19 cellular contexts compared by ENCODE assay signal in the genomic region with DNA sequence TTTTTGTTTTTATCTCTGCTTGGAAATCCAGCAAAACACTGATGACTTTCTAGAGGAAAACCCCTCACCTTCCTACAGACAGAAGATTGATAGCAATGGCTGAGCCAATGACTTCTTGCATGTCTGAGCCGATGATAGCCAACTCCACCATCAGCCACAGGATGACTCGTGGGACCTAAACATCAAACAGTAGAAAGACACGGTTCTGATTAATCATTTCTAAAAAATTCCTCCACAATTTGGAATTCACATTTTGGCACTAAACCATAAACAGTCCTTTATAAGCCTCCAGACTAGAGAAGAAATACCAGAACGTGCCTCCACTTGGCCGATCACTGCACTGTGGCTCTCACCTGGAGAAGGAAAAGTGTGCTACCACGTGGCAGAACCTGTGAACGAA. TPM values are rescaled to one million over a fixed set of nuclear protein-coding genes. Genes with fewer than 3 reads are reported as not detected.
DNase-seq lines count a peak whose midpoint lies in the region; ATAC-seq and TF ChIP-seq lines count a peak whose summit lies in the region.
"Had no signal": no experiment of that assay in that cellular context is flagged by ENCODE, and none has a peak within 500 bp of the region (broad histone marks: within the 10 kb centered on the region; RNA-seq: fewer than 3 reads in every experiment).

No MANE protein-coding gene starts in this region.

- no peaks in the 10 kb centered on the region for H3K9me3 Mint-ChIP-seq in activated T-cell treated with anti-CD3 and anti-CD28 coated beads, Interleukin-2, amount 50 U/mL, for 24 hours
- H3K9me3 Mint-ChIP-seq in activated T-helper 17 cell treated with anti-CD3 and anti-CD28 coated beads, Interleukin-2, amount 50 U/mL, for 72 hours = no peaks in the 10 kb centered on the region
- no peaks in the 10 kb centered on the region for H3K9me3 Mint-ChIP-seq in T-helper 2 cell treated with Interferon-gamma antibody and Interleukin-4, amounts not matched to agents 5 μg/mL and 100 μg/mL, for 36 hours
- H3K9me3 Mint-ChIP-seq: memory B cell; nephron progenitor cell; stimulated activated effector memory CD8-positive, alpha-beta T cell treated with anti-CD3 and anti-CD28 coated beads, Interleukin-12 subunit alpha, Interleukin-12 subunit beta, amount 100 ng/mL, for 72 hours had no signal

- H3K27me3 ChIP-seq in GM23248 (replicated peaks; ENCODE audit: insufficient read depth) (no peaks in the 10 kb centered on the region), spleen (replicated peaks in 1 of 7) (no peaks in the 10 kb centered on the region)
- H3K27me3 ChIP-seq: uterus had no signal

- H3K27ac Mint-ChIP-seq in activated T-cell treated with anti-CD3 and anti-CD28 coated beads, Interleukin-2, amount 50 U/mL, for 24 hours = peak overlapping the region; percentile 54
- H3K27ac Mint-ChIP-seq in activated T-helper 17 cell treated with anti-CD3 and anti-CD28 coated beads, Interleukin-2, amount 50 U/mL, for 72 hours = peak overlapping the region; percentile 9
- H3K27ac Mint-ChIP-seq in T-helper 2 cell treated with Interferon-gamma antibody and Interleukin-4, amounts not matched to agents 5 μg/mL and 100 μg/mL, for 36 hours = no peak overlapping the region
- H3K27ac Mint-ChIP-seq: memory B cell; nephron progenitor cell; stimulated activated effector memory CD8-positive, alpha-beta T cell treated with anti-CD3 and anti-CD28 coated beads, Interleukin-12 subunit alpha, Interleukin-12 subunit beta, amount 100 ng/mL, for 72 hours had no signal

- H3K36me3 ChIP-seq in GM23248 (ENCODE audit: low read depth) (peaks cover 16% of the 10 kb centered on the region; the same call in 1 of the 2 replicates), spleen (peaks cover 0 to 100% (median 63%) of the 10 kb centered on the region in 6 donors)
- H3K36me3 ChIP-seq: uterus had no signal

- H3K9me2 ChIP-seq in GM23248 (ENCODE audit: insufficient read depth) = no peaks in the 10 kb centered on the region

- no peaks in the 10 kb centered on the region for H3K27me3 Mint-ChIP-seq in activated T-cell treated with anti-CD3 and anti-CD28 coated beads, Interleukin-2, amount 50 U/mL, for 24 hours
- H3K27me3 Mint-ChIP-seq in activated T-helper 17 cell treated with anti-CD3 and anti-CD28 coated beads, Interleukin-2, amount 50 U/mL, for 72 hours = no peaks in the 10 kb centered on the region
- H3K27me3 Mint-ChIP-seq in T-helper 2 cell treated with Interferon-gamma antibody and Interleukin-4, amounts not matched to agents 5 μg/mL and 100 μg/mL, for 36 hours (ENCODE audit: low read depth) = no peaks in the 10 kb centered on the region
- H3K27me3 Mint-ChIP-seq: memory B cell had no signal

- no peaks in the 10 kb centered on the region for H3K79me2 ChIP-seq in GM23248 (ENCODE audit: insufficient read depth)

- peak; percentile 70 for ATAC-seq in activated T-helper 17 cell treated with anti-CD3 and anti-CD28 coated beads, Interleukin-2, amount 50 U/mL, for 72 hours (replicated peaks)
- ATAC-seq in GM18519 (IDR thresholded peaks at IDR 0.05; ENCODE audit: low FRiP score, unreplicated experiment) = no peak
- ATAC-seq: stimulated activated effector memory CD8-positive, alpha-beta T cell treated with anti-CD3 and anti-CD28 coated beads, Interleukin-12 subunit alpha, Interleukin-12 subunit beta, amount 100 ng/mL, for 72 hours had no signal

- DNase-seq in activated T-cell treated with anti-CD3 and anti-CD28 coated beads, Interleukin-2, amount 50 U/mL, for 24 hours = no peak
- no peak for DNase-seq in activated T-cell treated with anti-CD3 and anti-CD28 coated beads, Interleukin-2, amount 50 U/mL, for 1 hour
- DNase-seq in GM23248 (peak; percentile 72), iris pigment epithelial cell (ENCODE audit: low read depth) (peak; percentile 44), spleen (no peak)
- no peak for DNase-seq in T-helper 2 cell treated with Interferon-gamma antibody and Interleukin-4, amounts not matched to agents 5 μg/mL and 100 μg/mL, for 36 hours (ENCODE audit: low spot score)
- DNase-seq: Caco-2; effector CD4-positive, alpha-beta T cell; NCI-H1417 treated with DMSO at 0.1 percent for 48 hours; NCI-H446 treated with DMSO at 0.1 percent for 48 hours; nephron progenitor cell; uterus had no signal

- intact Hi-C loops in spleen (cut with DNase I; ENCODE audit: low total_unique reads) = no loop called here

- peaks cover 83% of the 10 kb centered on the region for H3K36me3 Mint-ChIP-seq in activated T-cell treated with anti-CD3 and anti-CD28 coated beads, Interleukin-2, amount 50 U/mL, for 24 hours (ENCODE audit: low read depth)
- H3K36me3 Mint-ChIP-seq in activated T-helper 17 cell treated with anti-CD3 and anti-CD28 coated beads, Interleukin-2, amount 50 U/mL, for 72 hours (ENCODE audit: low read depth) = peaks cover 97% of the 10 kb centered on the region
- H3K36me3 Mint-ChIP-seq in T-helper 2 cell treated with Interferon-gamma antibody and Interleukin-4, amounts not matched to agents 5 μg/mL and 100 μg/mL, for 36 hours (ENCODE audit: low read depth) = peaks cover 45% of the 10 kb centered on the region

- H2AFZ ChIP-seq in GM23248 = no peak overlapping the region

- TF ChIP-seq CTCF in spleen (IDR thresholded peaks at IDR 0.05 in 8 of 11, conservative IDR thresholded peaks at IDR 0.05 in 3 of 11) = no peak

- TF ChIP-seq POLR2A in spleen (IDR thresholded peaks at IDR 0.05) = no peak

- H3K9me3 ChIP-seq in GM23248 (ENCODE audit: low read depth) (no peaks in the 10 kb centered on the region), spleen (no peaks in the 10 kb centered on the region)
- H3K9me3 ChIP-seq: Caco-2, uterus had no signal

- no peak overlapping the region for H3K9ac ChIP-seq in GM23248

- no peak overlapping the region for H3K4me2 ChIP-seq in GM23248 (ENCODE audit: unreplicated experiment)

- H3F3A ChIP-seq in GM23248 (ENCODE audit: insufficient read depth) = peaks cover 14% of the 10 kb centered on the region; the same call in 1 of the 2 replicates

- WGBS in GM23248 (ENCODE audit: low coverage in 1 of 2, low lambda C conversion rate in 2 of 2, missing lambda C conversion rate in 2 of 2), 2 experiments = 52 to 58% methylated on average over 7 of the region's 7 CpGs
- WGBS in spleen, 5 donors = 85 to 94% (median 94%) methylated on average over 7 of the region's 7 CpGs

- H3K4me3 ChIP-seq in GM23248 (no peak overlapping the region), spleen (no peak overlapping the region)
- H3K4me3 ChIP-seq: uterus had no signal

- peaks cover 5% of the 10 kb centered on the region; the same call in 1 of the 2 replicates for H3K4me1 ChIP-seq in GM23248 (ENCODE audit: insufficient read depth)
- no peaks in the 10 kb centered on the region for H3K4me1 ChIP-seq in spleen
- H3K4me1 ChIP-seq: uterus had no signal

- no peaks in the 10 kb centered on the region for H4K20me1 ChIP-seq in GM23248 (ENCODE audit: insufficient read depth)

- peaks cover 17% of the 10 kb centered on the region for H3K4me1 Mint-ChIP-seq in activated T-cell treated with anti-CD3 and anti-CD28 coated beads, Interleukin-2, amount 50 U/mL, for 24 hours (ENCODE audit: low read depth)
- H3K4me1 Mint-ChIP-seq in activated T-helper 17 cell treated with anti-CD3 and anti-CD28 coated beads, Interleukin-2, amount 50 U/mL, for 72 hours = peaks cover 6% of the 10 kb centered on the region
- H3K4me1 Mint-ChIP-seq in T-helper 2 cell treated with Interferon-gamma antibody and Interleukin-4, amounts not matched to agents 5 μg/mL and 100 μg/mL, for 36 hours (ENCODE audit: low read depth) = no peaks in the 10 kb centered on the region
- H3K4me1 Mint-ChIP-seq: memory B cell, nephron progenitor cell had no signal

- no peak overlapping the region for H3K4me3 Mint-ChIP-seq in activated T-cell treated with anti-CD3 and anti-CD28 coated beads, Interleukin-2, amount 50 U/mL, for 24 hours
- no peak overlapping the region for H3K4me3 Mint-ChIP-seq in activated T-helper 17 cell treated with anti-CD3 and anti-CD28 coated beads, Interleukin-2, amount 50 U/mL, for 72 hours
- H3K4me3 Mint-ChIP-seq in T-helper 2 cell treated with Interferon-gamma antibody and Interleukin-4, amounts not matched to agents 5 μg/mL and 100 μg/mL, for 36 hours = no peak overlapping the region
- H3K4me3 Mint-ChIP-seq: memory B cell; nephron progenitor cell; stimulated activated effector memory CD8-positive, alpha-beta T cell treated with anti-CD3 and anti-CD28 coated beads, Interleukin-12 subunit alpha, Interleukin-12 subunit beta, amount 100 ng/mL, for 72 hours had no signal

- in situ Hi-C loops in GM23248 (cut with MboI) = no loop called here

- no peak overlapping the region for H3K27ac ChIP-seq in GM23248
- no peak overlapping the region for H3K27ac ChIP-seq in spleen
- H3K27ac ChIP-seq: uterus had no signal

RNA-seq across cellular contexts. Expression of a gene that starts 25.9 kb away (rescaled TPM):
- total RNA-seq in GM23248 (2014; rRNA removed; shearing (Covaris generic)) = 16.3 and 22.8 TPM in 2 replicates
- polyA plus RNA-seq in GM23248 (2016; fragmentation: Nextera tagmentation; extraction: Ambion mirVana) = 18.2 and 18.7 TPM in 2 replicates
- 10 to 100 TPM; 51.8 to 56.3 TPM for total RNA-seq in activated T-helper 17 cell treated with anti-CD3 and anti-CD28 coated beads, Interleukin-2, amount 50 U/mL, for 72 hours
- total RNA-seq in spleen = 10 to 100 TPM; 37.0 to 54.4 (median 42.6) TPM
- 10 to 100 TPM in 2 of 3 donors, 1 to 10 TPM in 1; 7.7 to 11.1 (median 10.6) TPM for polyA plus RNA-seq in spleen

RNA-seq across cellular contexts. Expression of a gene that starts 47.9 kb away (rescaled TPM):
- 29.8 and 67.5 TPM in 2 replicates for total RNA-seq in GM23248 (2014; rRNA removed; shearing (Covaris generic))
- 14.5 and 16.3 TPM in 2 replicates for polyA plus RNA-seq in GM23248 (2016; fragmentation: Nextera tagmentation; extraction: Ambion mirVana)
- total RNA-seq in activated T-helper 17 cell treated with anti-CD3 and anti-CD28 coated beads, Interleukin-2, amount 50 U/mL, for 72 hours = 10 to 100 TPM; 74.8 to 90.2 TPM
- total RNA-seq in spleen = 10 to 100 TPM; 51.4 to 85.2 (median 66.3) TPM
- 10 to 100 TPM; 54.3 to 63.8 (median 54.6) TPM for polyA plus RNA-seq in spleen

RNA-seq across cellular contexts. Expression of a gene that starts 47.9 kb away (rescaled TPM):
- total RNA-seq in GM23248 (2014; rRNA removed; shearing (Covaris generic)) = not detected in 2 replicates
- polyA plus RNA-seq in GM23248 (2016; fragmentation: Nextera tagmentation; extraction: Ambion mirVana) (not detected in 2 replicates), spleen (not detected)
- not detected for total RNA-seq in activated T-helper 17 cell treated with anti-CD3 and anti-CD28 coated beads, Interleukin-2, amount 50 U/mL, for 72 hours
- not detected for total RNA-seq in spleen
- total RNA-seq: Caco-2; fibroblast of villous mesenchyme; H1; T-helper 1 cell treated with Interleukin-12 subunit alpha and Interleukin-12 subunit beta and Interleukin-4 antibody, amounts not matched to agents 30 ng/mL and 1 ng/mL, for 36 hours; uterus had no signal
- polyA plus RNA-seq: H1 had no signal

Comparison
In these comparisons a context has a peak if more than half of its experiments do, and no peak if none do; other contexts are left out.
1. DNase-seq: peak in GM23248 (single experiment) and iris pigment epithelial cell (single experiment); none in activated T-cell treated with anti-CD3 and anti-CD28 coated beads, Interleukin-2, amount 50 U/mL, for 24 hours (single experiment), activated T-cell treated with anti-CD3 and anti-CD28 coated beads, Interleukin-2, amount 50 U/mL, for 1 hour (single experiment), T-helper 2 cell treated with Interferon-gamma antibody and Interleukin-4, amounts not matched to agents 5 μg/mL and 100 μg/mL, for 36 hours (single experiment) and spleen (single experiment).